9 cellular contexts compared by ENCODE assay signal in the genomic region with DNA sequence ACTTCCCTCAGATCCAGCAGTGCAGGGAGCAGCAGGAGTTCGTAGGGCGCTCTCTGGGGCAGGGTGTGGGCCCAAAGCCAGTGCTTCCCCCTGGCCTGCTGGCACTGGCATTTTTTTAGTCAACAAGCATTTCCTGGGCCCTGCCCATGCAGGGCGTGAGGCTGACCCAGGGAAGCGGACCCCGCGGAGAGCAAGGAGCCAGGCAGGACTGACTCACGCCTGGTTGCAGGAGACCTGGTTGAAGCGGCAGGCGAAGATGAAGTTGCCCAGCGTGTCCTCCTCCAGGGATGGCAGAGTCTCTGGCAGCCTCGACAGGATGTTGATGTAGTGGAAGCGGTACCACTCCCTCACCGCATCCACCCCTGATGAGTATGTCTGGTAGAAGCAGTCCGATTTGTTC. TPM values are rescaled to one million over a fixed set of nuclear protein-coding genes. Genes with fewer than 3 reads are reported as not detected.
A peak's percentile ranks its signal among the peaks of the same experiment; 100 is the strongest.
DNase-seq lines count a peak whose midpoint lies in the region; ATAC-seq and TF ChIP-seq lines count a peak whose summit lies in the region.
"Had no signal": no experiment of that assay in that cellular context is flagged by ENCODE, and none has a peak within 500 bp of the region (broad histone marks: within the 10 kb centered on the region; RNA-seq: fewer than 3 reads in every experiment).

No MANE protein-coding gene starts in this region.

- peak overlapping the region; percentile 1 for H3K4me2 ChIP-seq in mesenchymal stem cell (ENCODE audit: low read length, poor library complexity, severe bottlenecking)

- H4K8ac ChIP-seq in mesenchymal stem cell (ENCODE audit: low read length): peak overlapping the region; percentile 52

- DNase-seq in Right ventricle myocardium superior: peak; percentile 82
- DNase-seq in right atrium auricular region (ENCODE audit: low spot score): no peak
- DNase-seq in cardiac fibroblast (ENCODE audit: low read depth in 2 of 2): peak; percentile 21 to 78
- DNase-seq in mesenchymal stem cell: no peak
- peak; percentile 84 for DNase-seq in aorta
- DNase-seq in NCI-H187 treated with DMSO at 0.1 percent for 48 hours (lab: John Stamatoyannopoulos, UW): no peak
- DNase-seq: activated CD4-positive, alpha-beta T cell treated with anti-CD3 and anti-CD28 coated beads for 1 hour had no signal

- H2AFZ ChIP-seq in mesenchymal stem cell (ENCODE audit: low read depth, low read length): no peak overlapping the region

- H3K36me3 ChIP-seq in right atrium auricular region: no peaks in the 10 kb centered on the region
- H3K36me3 ChIP-seq in mesenchymal stem cell (ENCODE audit: control insufficient read depth in 1 of 2, insufficient read depth in 2 of 2, low read depth in 1 of 2, low read length in 2 of 2): no peaks in the 10 kb centered on the region
- H3K36me3 ChIP-seq in aorta (ENCODE audit: control insufficient read depth in 1 of 2, insufficient read depth in 2 of 2, low read length in 1 of 2): no peaks in the 10 kb centered on the region

- H2BK12ac ChIP-seq in mesenchymal stem cell (ENCODE audit: low read length in 2 of 2): peak overlapping the region in 1 of 2 experiments; percentile 32

- no peak overlapping the region for H3K9ac ChIP-seq in mesenchymal stem cell (ENCODE audit: low read length)

- no peak overlapping the region for H2BK5ac ChIP-seq in mesenchymal stem cell (ENCODE audit: low read depth, low read length, poor library complexity, severe bottlenecking)

- WGBS in mesenchymal stem cell: 90% methylated on average over 14 of the region's 14 CpGs
- WGBS in aorta, 2 donors: 86 to 92% methylated on average over 14 of the region's 14 CpGs

- H3K27ac ChIP-seq in right atrium auricular region: no peak overlapping the region
- peak overlapping the region; percentile 30 for H3K27ac ChIP-seq in mesenchymal stem cell (ENCODE audit: low read length, poor library complexity, severe bottlenecking)
- no peak overlapping the region for H3K27ac ChIP-seq in aorta (ENCODE audit: low read depth in 1 of 2, low read length in 2 of 2)

- peak overlapping the region in 1 of 2 experiments; percentile 51 for H3K14ac ChIP-seq in mesenchymal stem cell (ENCODE audit: low read length in 2 of 2)

- no peak overlapping the region for H3K23ac ChIP-seq in mesenchymal stem cell (ENCODE audit: low read length in 2 of 2)

- H3K27me3 ChIP-seq in right atrium auricular region (no peaks in the 10 kb centered on the region), mesenchymal stem cell (ENCODE audit: control insufficient read depth in 1 of 2, insufficient read depth in 1 of 2, low read length in 2 of 2) (peaks cover 0 to 2% of the 10 kb centered on the region in 2 experiments), aorta (ENCODE audit: control insufficient read depth in 1 of 2, insufficient read depth in 2 of 2, low read length in 1 of 2) (no peaks in the 10 kb centered on the region)

- intact Hi-C loops in Right ventricle myocardium superior (cut with DNase I) (no loop called here), aorta (cut with DNase I) (no loop called here)

- H3K4ac ChIP-seq in mesenchymal stem cell (ENCODE audit: low read depth in 1 of 2, low read length in 2 of 2): no peak overlapping the region

- ATAC-seq in Right ventricle myocardium superior (ENCODE audit: poor library complexity) (peak; percentile 50), aorta (ENCODE audit: low FRiP score) (peak; percentile 13), GM21381 (IDR thresholded peaks at IDR 0.05; ENCODE audit: unreplicated experiment) (no peak), HG03280 (IDR thresholded peaks at IDR 0.05; ENCODE audit: unreplicated experiment) (no peak)

- H2BK15ac ChIP-seq in mesenchymal stem cell (ENCODE audit: low read depth, poor library complexity, severe bottlenecking): no peak overlapping the region

- H3K79me1 ChIP-seq in mesenchymal stem cell (replicated peaks; ENCODE audit: low read length, poor library complexity, severe bottlenecking): no peaks in the 10 kb centered on the region

- peak overlapping the region; percentile 20 for H4K91ac ChIP-seq in mesenchymal stem cell (ENCODE audit: low read length)

- peaks cover 0 to 23% of the 10 kb centered on the region in 2 donors for H3K4me1 ChIP-seq in right atrium auricular region
- peaks cover 20% of the 10 kb centered on the region for H3K4me1 ChIP-seq in mesenchymal stem cell (ENCODE audit: control insufficient read depth, insufficient read depth, low read depth, low read length)
- H3K4me1 ChIP-seq in aorta (ENCODE audit: control insufficient read depth in 1 of 2, insufficient read depth in 2 of 2, low read length in 2 of 2): no peaks in the 10 kb centered on the region

- no peaks in the 10 kb centered on the region for H3K9me3 ChIP-seq in right atrium auricular region
- no peaks in the 10 kb centered on the region for H3K9me3 ChIP-seq in mesenchymal stem cell (ENCODE audit: control insufficient read depth, low read length)
- no peaks in the 10 kb centered on the region for H3K9me3 ChIP-seq in aorta (ENCODE audit: control insufficient read depth, low read length)

- H3K4me3 ChIP-seq in right atrium auricular region (no peak overlapping the region), cardiac fibroblast (replicated peaks in 1 of 2; ENCODE audit: low read depth in 2 of 2, low read length in 2 of 2) (no peak overlapping the region), mesenchymal stem cell (ENCODE audit: insufficient read depth in 1 of 2, low read depth in 1 of 2, low read length in 2 of 2) (no peak overlapping the region), aorta (ENCODE audit: low read length in 2 of 2) (no peak overlapping the region)

- peak overlapping the region in 1 of 2 experiments; percentile 50 for H3K18ac ChIP-seq in mesenchymal stem cell (ENCODE audit: low read depth in 1 of 2, low read length in 2 of 2)

- no peak overlapping the region for H2BK120ac ChIP-seq in mesenchymal stem cell (ENCODE audit: low read depth, low read length)

- H2AK5ac ChIP-seq in mesenchymal stem cell (ENCODE audit: low read length, severe bottlenecking): no peak overlapping the region

- TF ChIP-seq CTCF in right atrium auricular region (IDR thresholded peaks at IDR 0.05): no peak
- no peak for TF ChIP-seq CTCF in cardiac fibroblast (IDR thresholded peaks at IDR 0.05; ENCODE audit: low read depth, low read length)

RNA-seq across cellular contexts. Expression of gene SCNN1A, which starts 13.5 kb away (rescaled TPM):
- total RNA-seq in Right ventricle myocardium superior (not detected), right atrium auricular region (10 to 100 TPM in 1 of 2 donors, 1 to 10 TPM in 1; 2.7 to 18.7 TPM), aorta (1 to 10 TPM; 1.5 to 2.4 TPM)
- 1.7 TPM for polyA plus RNA-seq in mesenchymal stem cell (2013, experiment 1 of 2)
- polyA plus RNA-seq in mesenchymal stem cell (2013, experiment 2 of 2): 1.3 TPM
- 1 to 10 TPM in 1 of 2 donors, under 1 TPM in 1; 0.61 to 1.5 TPM for polyA plus RNA-seq in aorta

RNA-seq across cellular contexts. Expression of gene TNFRSF1A, which starts 20.0 kb away (rescaled TPM):
- total RNA-seq in Right ventricle myocardium superior (47.9 TPM), right atrium auricular region (100 to 1,000 TPM in 1 of 2 donors, 10 to 100 TPM in 1; 62.9 to 176 TPM), aorta (100 to 1,000 TPM; 190 to 236 TPM)
- polyA plus RNA-seq in mesenchymal stem cell (2013, experiment 1 of 2): 307 TPM
- 298 TPM for polyA plus RNA-seq in mesenchymal stem cell (2013, experiment 2 of 2)
- polyA plus RNA-seq in aorta: 100 to 1,000 TPM in 1 of 2 donors, 10 to 100 TPM in 1; 36.9 to 112 TPM

RNA-seq across cellular contexts. Expression of gene LTBR, which starts 22.1 kb away (rescaled TPM):
- total RNA-seq in Right ventricle myocardium superior (23.2 TPM), right atrium auricular region (10 to 100 TPM; 63.6 to 72.1 TPM), aorta (100 to 1,000 TPM in 1 of 2 donors, 10 to 100 TPM in 1; 83.1 to 103 TPM)
- polyA plus RNA-seq in mesenchymal stem cell (2013, experiment 1 of 2): 262 TPM
- polyA plus RNA-seq in mesenchymal stem cell (2013, experiment 2 of 2): 265 TPM
- 10 to 100 TPM; 20.5 to 87.8 TPM for polyA plus RNA-seq in aorta

RNA-seq across cellular contexts. Expression of gene PLEKHG6, which starts 51.4 kb away (rescaled TPM):
- total RNA-seq in Right ventricle myocardium superior: 0.22 TPM
- under 1 TPM in 1 of 2 donors, not detected in 1; 0.51 TPM for total RNA-seq in right atrium auricular region
- 0.15 TPM for polyA plus RNA-seq in mesenchymal stem cell (2013, experiment 1 of 2)
- polyA plus RNA-seq in mesenchymal stem cell (2013, experiment 2 of 2): 0.23 TPM
- total RNA-seq in aorta: 1 to 10 TPM in 1 of 2 donors, under 1 TPM in 1; 0.88 to 1.5 TPM
- 10 to 100 TPM in 1 of 2 donors, under 1 TPM in 1; 0.15 to 90.3 TPM for polyA plus RNA-seq in aorta

Comparison
In these comparisons a context has a peak if more than half of its experiments do, and no peak if none do; other contexts are left out.
1. DNase-seq: peak in Right ventricle myocardium superior (single experiment), cardiac fibroblast (2 of 2) and aorta (2 of 2); none in right atrium auricular region (single experiment), mesenchymal stem cell (single experiment) and NCI-H187 treated with DMSO at 0.1 percent for 48 hours (single experiment).
2. ATAC-seq: peak in Right ventricle myocardium superior (single experiment) and aorta (single experiment); none in GM21381 (single experiment) and HG03280 (single experiment).